In the genomic region with DNA sequence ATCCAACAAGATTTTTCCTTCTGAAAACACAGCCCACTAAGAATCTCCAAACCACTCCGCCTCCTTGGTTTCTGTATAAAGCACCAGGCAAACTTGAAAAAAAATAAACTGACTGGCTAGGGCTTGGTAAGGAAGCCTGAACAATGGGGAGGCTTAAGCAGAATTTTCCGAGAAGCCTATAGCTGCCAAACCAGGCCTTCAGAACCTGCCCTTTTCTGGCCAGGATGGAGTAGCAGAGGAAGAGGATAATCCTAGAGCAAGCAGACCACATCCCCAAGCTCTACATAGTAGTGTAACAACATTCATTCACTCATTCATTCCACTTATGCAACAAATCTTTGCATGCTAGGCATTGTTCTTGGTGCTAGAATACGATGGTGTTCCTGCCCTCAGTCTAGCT, we compare ENCODE assay signal across 28 cellular contexts.
"Had no signal": no experiment of that assay in that cellular context is flagged by ENCODE, and none has a peak within 500 bp of the region (broad histone marks: within the 10 kb centered on the region; RNA-seq: fewer than 3 reads in every experiment).

No MANE protein-coding gene starts in this region.

- DNase-seq: dorsolateral prefrontal cortex; effector CD4-positive, alpha-beta T cell; foreskin keratinocyte; heart left ventricle; kidney; mucosa of descending colon; naive B cell; occipital lobe; pancreas; retina; right lobe of liver; small intestine; stimulated activated CD4-positive, alpha-beta T cell treated with anti-CD3 and anti-CD28 coated beads, Interleukin-15, amount 100 ng/mL, for 24 hours; stimulated activated CD4-positive, alpha-beta T cell treated with anti-CD3 and anti-CD28 coated beads, Interleukin-2, amount 100 ng/mL, for 48 hours; stimulated activated CD8-positive, alpha-beta memory T cell treated with anti-CD3 and anti-CD28 coated beads, Interleukin-4, amount 100 ng/mL, for 48 hours; stimulated activated naive CD4-positive, alpha-beta T cell; stimulated activated naive CD8-positive, alpha-beta T cell treated with anti-CD3 and anti-CD28 coated beads, Interleukin-15, amount 100 ng/mL, for 72 hours; thyroid gland; trophoblast cell had no signal

- H3K9me3 Mint-ChIP-seq: memory B cell; mesothelial cell of epicardium; natural killer cell treated with Interleukin-12 subunit alpha and Interleukin-12 subunit beta and Interleukin-15 and Interleukin-18, amount 100 ng/mL, for 72 hours; stimulated activated naive CD8-positive, alpha-beta T cell treated with anti-CD3 and anti-CD28 coated beads, Interleukin-15, amount 100 ng/mL, for 72 hours had no signal

- H3K27me3 Mint-ChIP-seq: memory B cell; naive B cell; stimulated activated naive CD8-positive, alpha-beta T cell treated with anti-CD3 and anti-CD28 coated beads, Interleukin-15, amount 100 ng/mL, for 72 hours had no signal

- H3K9me3 ChIP-seq: esophagus muscularis mucosa, gastroesophageal sphincter, heart left ventricle, mucosa of descending colon, pancreas, right lobe of liver, thyroid gland had no signal

- H3K4me3 ChIP-seq: dorsolateral prefrontal cortex, esophagus muscularis mucosa, gastroesophageal sphincter, heart left ventricle, hepatocyte, lung, mucosa of descending colon, pancreas, right lobe of liver, thyroid gland had no signal

- H3K27ac Mint-ChIP-seq: memory B cell; mesothelial cell of epicardium; naive B cell; natural killer cell treated with Interleukin-12 subunit alpha and Interleukin-12 subunit beta and Interleukin-15 and Interleukin-18, amount 100 ng/mL, for 72 hours; stimulated activated naive CD8-positive, alpha-beta T cell treated with anti-CD3 and anti-CD28 coated beads, Interleukin-15, amount 100 ng/mL, for 72 hours had no signal

- H3K36me3 Mint-ChIP-seq: memory B cell; mesothelial cell of epicardium; naive B cell; natural killer cell treated with Interleukin-12 subunit alpha and Interleukin-12 subunit beta and Interleukin-15 and Interleukin-18, amount 100 ng/mL, for 72 hours had no signal

- H3K36me3 ChIP-seq: esophagus muscularis mucosa, gastroesophageal sphincter, heart left ventricle, pancreas, right lobe of liver, thyroid gland had no signal

- ATAC-seq: foreskin keratinocyte; gastroesophageal sphincter; heart left ventricle; left lobe of liver; mucosa of descending colon; natural killer cell treated with Interleukin-12 subunit alpha and Interleukin-12 subunit beta and Interleukin-15 and Interleukin-18, amount 100 ng/mL, for 72 hours; pancreas; right lobe of liver; stimulated activated naive CD8-positive, alpha-beta T cell treated with anti-CD3 and anti-CD28 coated beads, Interleukin-15, amount 100 ng/mL, for 72 hours had no signal

- H3K27ac ChIP-seq: epithelial cell of prostate, esophagus muscularis mucosa, foreskin keratinocyte, gastroesophageal sphincter, heart left ventricle, hepatocyte, pancreas, right lobe of liver, thyroid gland had no signal

- H3K4me1 ChIP-seq: foreskin keratinocyte, heart left ventricle, pancreas, right lobe of liver, thyroid gland had no signal

- H3K4me3 Mint-ChIP-seq: memory B cell; mesothelial cell of epicardium; naive B cell; natural killer cell treated with Interleukin-12 subunit alpha and Interleukin-12 subunit beta and Interleukin-15 and Interleukin-18, amount 100 ng/mL, for 72 hours; stimulated activated naive CD8-positive, alpha-beta T cell treated with anti-CD3 and anti-CD28 coated beads, Interleukin-15, amount 100 ng/mL, for 72 hours had no signal

- H3K4me1 Mint-ChIP-seq: memory B cell; mesothelial cell of epicardium; naive B cell; stimulated activated naive CD8-positive, alpha-beta T cell treated with anti-CD3 and anti-CD28 coated beads, Interleukin-15, amount 100 ng/mL, for 72 hours had no signal

- H3K27me3 ChIP-seq: dorsolateral prefrontal cortex, esophagus muscularis mucosa, foreskin keratinocyte, gastroesophageal sphincter, heart left ventricle, hepatocyte, pancreas, right lobe of liver, thyroid gland had no signal
